8 cellular contexts compared by ENCODE assay signal in genomic region chr9:64773491-64773931, GRCh38.
DNase-seq lines count a peak whose midpoint lies in the region; FAIRE-seq and TF ChIP-seq lines count a peak whose summit lies in the region.

No MANE protein-coding gene starts in this region.

- H4K20me1 ChIP-seq in hepatocyte (ENCODE audit: insufficient read depth, poor library complexity, severe bottlenecking): no peaks in the 10 kb centered on the region

- H3K9me2 ChIP-seq in hepatocyte (replicated peaks; ENCODE audit: insufficient read depth): no peaks in the 10 kb centered on the region

- H3K36me3 ChIP-seq in hepatocyte (replicated peaks; ENCODE audit: insufficient read depth, low read depth) (no peaks in the 10 kb centered on the region), testis (ENCODE audit: low read depth, missing control alignments) (no peaks in the 10 kb centered on the region), uterus (no peaks in the 10 kb centered on the region)

- H3K4me1 ChIP-seq in hepatocyte (ENCODE audit: insufficient read depth) (no peaks in the 10 kb centered on the region), testis (no peaks in the 10 kb centered on the region), uterus (no peaks in the 10 kb centered on the region)

- H3K9me3 Mint-ChIP-seq in activated CD4-positive, alpha-beta memory T cell treated with anti-CD3 and anti-CD28 coated beads for 36 hours: no peaks in the 10 kb centered on the region
- H3K9me3 Mint-ChIP-seq in activated CD4-positive, alpha-beta memory T cell treated with anti-CD3 and anti-CD28 coated beads, Interleukin-2, amount 10 ng/mL, durations not matched to agents 7 days and 5 days: no peaks in the 10 kb centered on the region
- H3K9me3 Mint-ChIP-seq in T-helper 2 cell treated with Interferon-gamma antibody and Interleukin-4, amounts not matched to agents 5 μg/mL and 100 μg/mL, for 36 hours: no peaks in the 10 kb centered on the region

- H3K27me3 ChIP-seq in hepatocyte (peaks cover 5% of the 10 kb centered on the region), testis (no peaks in the 10 kb centered on the region), uterus (no peaks in the 10 kb centered on the region)

- CTCF ChIA-PET in activated CD4-positive, alpha-beta memory T cell treated with anti-CD3 and anti-CD28 coated beads for 36 hours (lab: Charles Lee): no interaction called here
- CTCF ChIA-PET in activated CD4-positive, alpha-beta memory T cell treated with anti-CD3 and anti-CD28 coated beads, Interleukin-2, amount 10 ng/mL, durations not matched to agents 7 days and 5 days (lab: Charles Lee): no interaction called here

- intact Hi-C loops in activated CD4-positive, alpha-beta memory T cell treated with anti-CD3 and anti-CD28 coated beads for 36 hours (cut with micrococcal nuclease): no loop called here
- intact Hi-C loops in testis (cut with DNase I; ENCODE audit: low total_unique reads) (no loop called here), uterus (cut with DNase I; ENCODE audit: low total_unique reads) (no loop called here)

- no peaks in the 10 kb centered on the region for H3K79me2 ChIP-seq in hepatocyte

- POLR2A ChIA-PET in activated CD4-positive, alpha-beta memory T cell treated with anti-CD3 and anti-CD28 coated beads for 36 hours (lab: Charles Lee): no interaction called here
- POLR2A ChIA-PET in activated CD4-positive, alpha-beta memory T cell treated with anti-CD3 and anti-CD28 coated beads, Interleukin-2, amount 10 ng/mL, durations not matched to agents 7 days and 5 days (lab: Charles Lee): no interaction called here

- H2AFZ ChIP-seq in hepatocyte: no peak overlapping the region

- TF ChIP-seq CTCF in hepatocyte (IDR thresholded peaks at IDR 0.05; ENCODE audit: poor library complexity): no peak
- TF ChIP-seq CTCF in testis (IDR thresholded peaks at IDR 0.05): no peak
- TF ChIP-seq CTCF in uterus (IDR thresholded peaks at IDR 0.05): no peak

- H3K27me3 Mint-ChIP-seq in activated CD4-positive, alpha-beta memory T cell treated with anti-CD3 and anti-CD28 coated beads for 36 hours: peaks cover 3% of the 10 kb centered on the region
- peaks cover 4% of the 10 kb centered on the region for H3K27me3 Mint-ChIP-seq in activated CD4-positive, alpha-beta memory T cell treated with anti-CD3 and anti-CD28 coated beads, Interleukin-2, amount 10 ng/mL, durations not matched to agents 7 days and 5 days
- peaks cover 8% of the 10 kb centered on the region for H3K27me3 Mint-ChIP-seq in T-helper 2 cell treated with Interferon-gamma antibody and Interleukin-4, amounts not matched to agents 5 μg/mL and 100 μg/mL, for 36 hours (ENCODE audit: low read depth)

- WGBS in hepatocyte (ENCODE audit: low lambda C conversion rate, missing lambda C conversion rate): 2% methylated on average over 9 of the region's 59 CpGs
- 1 to 3% methylated on average over 23 to 43 of the region's 59 CpGs for WGBS in testis, 2 donors

- FAIRE-seq in frontal cortex (lab: Jason Lieb, UNC): no peak

- H3K9me3 ChIP-seq in hepatocyte (ENCODE audit: low read depth) (no peaks in the 10 kb centered on the region), testis (no peaks in the 10 kb centered on the region), uterus (no peaks in the 10 kb centered on the region)

- H3K27ac Mint-ChIP-seq in activated CD4-positive, alpha-beta memory T cell treated with anti-CD3 and anti-CD28 coated beads for 36 hours: no peak overlapping the region
- no peak overlapping the region for H3K27ac Mint-ChIP-seq in activated CD4-positive, alpha-beta memory T cell treated with anti-CD3 and anti-CD28 coated beads, Interleukin-2, amount 10 ng/mL, durations not matched to agents 7 days and 5 days
- H3K27ac Mint-ChIP-seq in T-helper 2 cell treated with Interferon-gamma antibody and Interleukin-4, amounts not matched to agents 5 μg/mL and 100 μg/mL, for 36 hours: no peak overlapping the region

- no peak overlapping the region for H3K4me3 ChIP-seq in hepatocyte
- peak overlapping the region; percentile 23 to 31 for H3K4me3 ChIP-seq in testis
- H3K4me3 ChIP-seq in uterus: peak overlapping the region in 1 of 2 donors; percentile 29

- no peaks in the 10 kb centered on the region for H3K36me3 Mint-ChIP-seq in activated CD4-positive, alpha-beta memory T cell treated with anti-CD3 and anti-CD28 coated beads for 36 hours
- H3K36me3 Mint-ChIP-seq in activated CD4-positive, alpha-beta memory T cell treated with anti-CD3 and anti-CD28 coated beads, Interleukin-2, amount 10 ng/mL, durations not matched to agents 7 days and 5 days (ENCODE audit: low read depth): no peaks in the 10 kb centered on the region
- H3K36me3 Mint-ChIP-seq in T-helper 2 cell treated with Interferon-gamma antibody and Interleukin-4, amounts not matched to agents 5 μg/mL and 100 μg/mL, for 36 hours (ENCODE audit: low read depth): no peaks in the 10 kb centered on the region

- no peaks in the 10 kb centered on the region for H3K4me1 Mint-ChIP-seq in activated CD4-positive, alpha-beta memory T cell treated with anti-CD3 and anti-CD28 coated beads for 36 hours (ENCODE audit: low read depth)
- no peaks in the 10 kb centered on the region for H3K4me1 Mint-ChIP-seq in activated CD4-positive, alpha-beta memory T cell treated with anti-CD3 and anti-CD28 coated beads, Interleukin-2, amount 10 ng/mL, durations not matched to agents 7 days and 5 days
- no peaks in the 10 kb centered on the region for H3K4me1 Mint-ChIP-seq in T-helper 2 cell treated with Interferon-gamma antibody and Interleukin-4, amounts not matched to agents 5 μg/mL and 100 μg/mL, for 36 hours (ENCODE audit: low read depth)

- TF ChIP-seq POLR2A in testis (IDR thresholded peaks at IDR 0.05): no peak
- no peak for TF ChIP-seq POLR2A in uterus (IDR thresholded peaks at IDR 0.05)

- DNase-seq in activated CD4-positive, alpha-beta memory T cell treated with anti-CD3 and anti-CD28 coated beads for 36 hours: peak; percentile 6
- DNase-seq in activated CD4-positive, alpha-beta memory T cell treated with anti-CD3 and anti-CD28 coated beads, Interleukin-2, amount 10 ng/mL, durations not matched to agents 7 days and 5 days: no peak
- peak; percentile 0 for DNase-seq in activated gamma-delta T cell treated with anti-CD3 and anti-CD28 coated beads, Interleukin-2, amount 50 U/mL, for 16 hours (ENCODE audit: low read depth)
- DNase-seq in hepatocyte (ENCODE audit: low spot score) (peak; percentile 3), testis (no peak), frontal cortex (ENCODE audit: low spot score in 2 of 2) (no peak), uterus (no peak)
- no peak for DNase-seq in T-helper 2 cell treated with Interferon-gamma antibody and Interleukin-4, amounts not matched to agents 5 μg/mL and 100 μg/mL, for 36 hours (ENCODE audit: low spot score)

- H3K27ac ChIP-seq in hepatocyte (no peak overlapping the region), testis (no peak overlapping the region), uterus (no peak overlapping the region)

- peak overlapping the region; percentile 88 for H3K4me2 ChIP-seq in hepatocyte

- H3K4me3 Mint-ChIP-seq in activated CD4-positive, alpha-beta memory T cell treated with anti-CD3 and anti-CD28 coated beads for 36 hours: no peak overlapping the region
- no peak overlapping the region for H3K4me3 Mint-ChIP-seq in activated CD4-positive, alpha-beta memory T cell treated with anti-CD3 and anti-CD28 coated beads, Interleukin-2, amount 10 ng/mL, durations not matched to agents 7 days and 5 days
- no peak overlapping the region for H3K4me3 Mint-ChIP-seq in T-helper 2 cell treated with Interferon-gamma antibody and Interleukin-4, amounts not matched to agents 5 μg/mL and 100 μg/mL, for 36 hours

Comparison
In these comparisons a context has a peak if more than half of its experiments do, and no peak if none do; other contexts are left out.
1. DNase-seq: peak in activated CD4-positive, alpha-beta memory T cell treated with anti-CD3 and anti-CD28 coated beads for 36 hours (single experiment), activated gamma-delta T cell treated with anti-CD3 and anti-CD28 coated beads, Interleukin-2, amount 50 U/mL, for 16 hours (single experiment) and hepatocyte (single experiment); none in activated CD4-positive, alpha-beta memory T cell treated with anti-CD3 and anti-CD28 coated beads, Interleukin-2, amount 10 ng/mL, durations not matched to agents 7 days and 5 days (single experiment), testis (single experiment), frontal cortex (0 of 2), uterus (0 of 2) and T-helper 2 cell treated with Interferon-gamma antibody and Interleukin-4, amounts not matched to agents 5 μg/mL and 100 μg/mL, for 36 hours (single experiment).